ENCODE assay signal across 26 cellular contexts in the genomic region with DNA sequence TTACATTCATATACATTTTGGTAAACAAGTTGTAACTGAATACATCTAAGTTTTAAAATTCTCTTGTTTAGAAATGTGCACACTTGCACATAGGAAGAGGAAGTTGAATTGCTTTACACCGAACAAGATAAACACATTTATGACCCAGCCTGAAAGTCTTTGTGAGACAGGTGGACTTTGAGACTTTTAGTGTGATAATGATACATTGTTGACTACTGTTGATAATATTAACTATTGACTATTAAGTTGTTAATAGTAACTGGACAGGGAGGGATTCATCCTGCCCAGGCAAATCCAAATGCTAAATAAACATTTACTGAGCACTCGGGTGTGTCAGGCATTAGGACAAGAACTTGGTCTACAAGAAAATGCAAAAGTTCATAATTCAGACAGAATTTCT.
"Had no signal": no experiment of that assay in that cellular context is flagged by ENCODE, and none has a peak within 500 bp of the region (broad histone marks: within the 10 kb centered on the region; RNA-seq: fewer than 3 reads in every experiment).

No MANE protein-coding gene starts in this region.

- H3K4me1 ChIP-seq: lower lobe of right lung, psoas muscle, right atrium auricular region, spleen, suprapubic skin, tibial artery had no signal

- H3K4me3 ChIP-seq: lower lobe of right lung, psoas muscle, right atrium auricular region, spleen, suprapubic skin, tibial artery had no signal

- H3K27me3 ChIP-seq: right atrium auricular region, spleen, suprapubic skin, tibial artery had no signal

- DNase-seq: activated CD4-positive, alpha-beta T cell treated with anti-CD3 and anti-CD28 coated beads for 4 hours; activated CD4-positive, alpha-beta T cell treated with anti-CD3 and anti-CD28 coated beads, Interleukin-2, amount 50 U/mL, for 4 hours; activated naive CD4-positive, alpha-beta T cell; activated T-cell treated with anti-CD3 and anti-CD28 coated beads for 4 hours; activated T-cell treated with anti-CD3 and anti-CD28 coated beads, Interleukin-2, amount 50 U/mL, for 72 hours; anterior cingulate cortex; endodermal cell; foreskin fibroblast; head of caudate nucleus; hypothalamus; immature natural killer cell; kidney; lower lobe of right lung; mesenchymal stem cell; naive B cell; nucleus accumbens; psoas muscle; spleen; stimulated activated naive CD4-positive, alpha-beta T cell; tibial artery had no signal

- H3K36me3 ChIP-seq: lower lobe of right lung, right atrium auricular region, spleen, suprapubic skin, tibial artery had no signal

- H3K9me3 ChIP-seq: lower lobe of right lung, psoas muscle, right atrium auricular region, spleen, suprapubic skin, tibial artery had no signal

- H3K27ac ChIP-seq: lower lobe of right lung, parathyroid adenoma, psoas muscle, right atrium auricular region, spleen, suprapubic skin, tibial artery had no signal

- ATAC-seq: activated naive CD4-positive, alpha-beta T cell treated with anti-CD3 and anti-CD28 coated beads, Interleukin-2, amount 50 U/mL, for 72 hours; activated T-cell treated with anti-CD3 and anti-CD28 coated beads, Interleukin-2, amount 50 U/mL, for 72 hours; esophagus mucosa; left lobe of liver; lower lobe of right lung; psoas muscle had no signal
